In genomic region chr4:107035711-107036601, GRCh38 we compare ENCODE assay signal across 9 cellular contexts. TPM values are rescaled to one million over a fixed set of nuclear protein-coding genes. Genes with fewer than 3 reads are reported as not detected.
A peak's percentile ranks its signal among the peaks of the same experiment; 100 is the strongest.
DNase-seq lines count a peak whose midpoint lies in the region; ATAC-seq and TF ChIP-seq lines count a peak whose summit lies in the region.
"Had no signal": no experiment of that assay in that cellular context is flagged by ENCODE, and none has a peak within 500 bp of the region (broad histone marks: within the 10 kb centered on the region; RNA-seq: fewer than 3 reads in every experiment).

A gene with protein sequence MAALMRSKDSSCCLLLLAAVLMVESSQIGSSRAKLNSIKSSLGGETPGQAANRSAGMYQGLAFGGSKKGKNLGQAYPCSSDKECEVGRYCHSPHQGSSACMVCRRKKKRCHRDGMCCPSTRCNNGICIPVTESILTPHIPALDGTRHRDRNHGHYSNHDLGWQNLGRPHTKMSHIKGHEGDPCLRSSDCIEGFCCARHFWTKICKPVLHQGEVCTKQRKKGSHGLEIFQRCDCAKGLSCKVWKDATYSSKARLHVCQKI (minus strand): TSS chr4:107036313. CDS start chr4:107035591, 722 bp downstream.

- H3K4me1 Mint-ChIP-seq in dendritic cell treated with granulocyte-macrophage colony-stimulating factor and Interleukin-4, amounts not matched to agents 40 ng/mL and 50 ng/mL, for 4 days (ENCODE audit: low read depth), result peaks cover 35% of the 10 kb centered on the region

- no peak for TF ChIP-seq EP300 in upper lobe of left lung (IDR thresholded peaks at IDR 0.05)

- peak within 1 kb of the TSS; percentile 61 for H3K9ac ChIP-seq in NT2/D1 (ENCODE audit: insufficient read length, low read depth)

- intact Hi-C loops in dendritic cell treated with granulocyte-macrophage colony-stimulating factor and Interleukin-4, amounts not matched to agents 40 ng/mL and 50 ng/mL, for 4 days (cut with micrococcal nuclease), result no loop called here

- 2 to 3% methylated on average over 43 to 45 of the region's 45 CpGs for WGBS in upper lobe of left lung, 2 donors

- no peak within 1 kb of the TSS for H3K27ac ChIP-seq in upper lobe of left lung
- H3K27ac ChIP-seq: 22Rv1 had no signal

- DNase-seq in DMS 273 (lab: John Stamatoyannopoulos, UW; ENCODE audit: unreplicated experiment), result peak; percentile 16
- no peak for DNase-seq in DMS 273 treated with DMSO at 0.1 percent for 48 hours (lab: John Stamatoyannopoulos, UW)
- no peak for DNase-seq in NT2/D1 (ENCODE audit: low read depth, low spot score)
- peak in 1 of 2 donors; percentile 48 for DNase-seq in upper lobe of left lung
- no peak for DNase-seq in NCI-H146 (lab: John Stamatoyannopoulos, UW)

- ATAC-seq in upper lobe of left lung (ENCODE audit: low FRiP score in 2 of 2), result peak in 1 of 2 donors; percentile 65
- no peak for ATAC-seq in GM19467 (IDR thresholded peaks at IDR 0.05; ENCODE audit: unreplicated experiment)

- no peaks in the 10 kb centered on the region for H3K4me1 ChIP-seq in NT2/D1 (ENCODE audit: insufficient read depth, insufficient read length)
- H3K4me1 ChIP-seq in mononuclear cell (ENCODE audit: insufficient read depth, low read length), result peaks cover 27% of the 10 kb centered on the region
- H3K4me1 ChIP-seq in upper lobe of left lung, result peaks cover 19 to 39% (median 21%) of the 10 kb centered on the region in 4 donors

- H3K27me3 ChIP-seq in NT2/D1 (ENCODE audit: insufficient read depth, insufficient read length) (peaks cover 47% of the 10 kb centered on the region), mononuclear cell (ENCODE audit: insufficient read depth, low read length) (peaks cover 57% of the 10 kb centered on the region), upper lobe of left lung (peaks cover 0 to 11% (median 6%) of the 10 kb centered on the region in 4 donors)

- H3K36me3 ChIP-seq in NT2/D1 (ENCODE audit: insufficient read depth, insufficient read length, low read length) (no peaks in the 10 kb centered on the region), upper lobe of left lung (no peaks in the 10 kb centered on the region)

- no peaks in the 10 kb centered on the region for H3K36me3 Mint-ChIP-seq in dendritic cell treated with granulocyte-macrophage colony-stimulating factor and Interleukin-4, amounts not matched to agents 40 ng/mL and 50 ng/mL, for 4 days (ENCODE audit: low read depth)

- TF ChIP-seq POLR2A in upper lobe of left lung (IDR thresholded peaks at IDR 0.05), result no peak

- peaks cover 66% of the 10 kb centered on the region for H3K27me3 Mint-ChIP-seq in dendritic cell treated with granulocyte-macrophage colony-stimulating factor and Interleukin-4, amounts not matched to agents 40 ng/mL and 50 ng/mL, for 4 days

- no peaks in the 10 kb centered on the region for H3K9me3 Mint-ChIP-seq in dendritic cell treated with granulocyte-macrophage colony-stimulating factor and Interleukin-4, amounts not matched to agents 40 ng/mL and 50 ng/mL, for 4 days

- H3K4me3 Mint-ChIP-seq in dendritic cell treated with granulocyte-macrophage colony-stimulating factor and Interleukin-4, amounts not matched to agents 40 ng/mL and 50 ng/mL, for 4 days, result peak within 1 kb of the TSS; percentile 80

- no peak for TF ChIP-seq CTCF in upper lobe of left lung (IDR thresholded peaks at IDR 0.05)

- peak within 1 kb of the TSS; percentile 45 for H3K4me3 ChIP-seq in NT2/D1 (ENCODE audit: insufficient read length, low read depth)
- H3K4me3 ChIP-seq in mononuclear cell (ENCODE audit: low read length), result peak within 1 kb of the TSS; percentile 17
- peak within 1 kb of the TSS in 3 of 4 donors; percentile 26 to 46 (median 31) for H3K4me3 ChIP-seq in upper lobe of left lung

- H3K9me3 ChIP-seq in NT2/D1 (ENCODE audit: insufficient read depth, low read length) (no peaks in the 10 kb centered on the region), mononuclear cell (ENCODE audit: low read depth, low read length) (no peaks in the 10 kb centered on the region), upper lobe of left lung (no peaks in the 10 kb centered on the region)

- H3K27ac Mint-ChIP-seq in dendritic cell treated with granulocyte-macrophage colony-stimulating factor and Interleukin-4, amounts not matched to agents 40 ng/mL and 50 ng/mL, for 4 days, result peak within 1 kb of the TSS; percentile 28

RNA-seq across cellular contexts. Expression of the gene that starts here (rescaled TPM):
- total RNA-seq in mononuclear cell (not detected), upper lobe of left lung (10 to 100 TPM in 1 of 6 donors, 1 to 10 TPM in 4, not detected in 1; 1.8 to 22.1 (median 6.0) TPM)
